8 cellular contexts compared by ENCODE assay signal in the genomic region with DNA sequence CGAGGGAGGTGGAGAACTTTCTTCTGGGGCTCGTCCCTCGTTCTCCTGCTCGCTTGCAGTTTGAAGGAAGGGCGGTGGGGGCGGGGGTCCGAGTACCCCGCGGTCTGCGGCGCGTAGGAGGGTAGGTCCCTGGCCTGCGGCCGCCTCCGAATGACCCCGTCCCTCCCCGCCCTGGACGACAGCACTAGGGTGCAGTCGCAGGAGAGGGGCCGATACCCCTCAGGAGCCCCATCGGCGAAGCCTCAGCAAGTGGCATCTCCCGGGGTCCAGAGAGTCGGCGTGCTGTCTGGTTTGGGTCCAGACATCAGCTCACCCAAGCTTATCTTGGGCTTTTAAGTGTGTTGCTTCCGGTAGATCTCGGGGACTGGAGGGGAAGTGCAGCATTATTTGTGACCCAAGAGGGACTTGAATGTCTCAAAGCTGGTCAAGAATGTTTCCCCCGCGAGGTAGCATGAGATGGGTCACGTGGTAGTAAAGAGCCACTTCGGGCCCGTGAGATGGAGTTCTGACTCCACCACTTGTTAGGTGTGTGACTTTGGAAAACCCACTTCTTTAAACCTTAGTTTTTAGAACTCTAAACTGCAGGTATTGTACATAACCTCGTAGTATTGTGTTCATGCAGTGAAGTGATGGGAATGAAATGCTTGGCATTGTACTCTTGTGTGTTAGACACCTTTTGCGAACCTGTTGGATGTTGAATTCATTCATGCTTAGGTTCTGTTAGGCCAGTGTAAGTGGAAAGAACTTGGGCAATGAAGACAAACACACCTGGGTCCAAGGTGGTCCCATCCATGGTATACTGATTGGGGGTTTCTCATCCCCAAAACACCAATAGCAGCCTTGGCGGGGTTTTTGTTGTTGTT. TPM values are rescaled to one million over a fixed set of nuclear protein-coding genes. Genes with fewer than 3 reads are reported as not detected.
DNase-seq lines count a peak whose midpoint lies in the region; ATAC-seq and TF ChIP-seq lines count a peak whose summit lies in the region.

No MANE protein-coding gene starts in this region.

- peak overlapping the region; percentile 86 for H3K4me3 Mint-ChIP-seq in activated B cell treated with CpG ODN at 0.5 μM for 24 hours

- no peaks in the 10 kb centered on the region for H3K9me3 ChIP-seq in effector memory CD4-positive, alpha-beta T cell (ENCODE audit: control insufficient read depth, low read length)
- H3K9me3 ChIP-seq in mucosa of descending colon, result no peaks in the 10 kb centered on the region
- H3K9me3 ChIP-seq in thyroid gland, result no peaks in the 10 kb centered on the region

- peak overlapping the region; percentile 68 for H3K4me3 ChIP-seq in effector memory CD4-positive, alpha-beta T cell (ENCODE audit: insufficient read depth, low read depth, low read length, poor library complexity, severe bottlenecking)
- H3K4me3 ChIP-seq in mucosa of descending colon, result peak overlapping the region; percentile 38
- H3K4me3 ChIP-seq in thyroid gland (replicated peaks in 1 of 3), result peak overlapping the region; percentile 33 to 91 (median 33)

- no peaks in the 10 kb centered on the region for H3K9me3 Mint-ChIP-seq in activated B cell treated with CpG ODN at 0.5 μM for 24 hours

- no peaks in the 10 kb centered on the region for H3K27me3 ChIP-seq in effector memory CD4-positive, alpha-beta T cell (replicated peaks; ENCODE audit: control insufficient read depth, insufficient read depth, low read length, poor library complexity, severe bottlenecking)
- no peaks in the 10 kb centered on the region for H3K27me3 ChIP-seq in thyroid gland

- peak overlapping the region; percentile 29 for H3K27ac ChIP-seq in effector memory CD4-positive, alpha-beta T cell (ENCODE audit: insufficient read depth, low read length, poor library complexity, severe bottlenecking)
- H3K27ac ChIP-seq in thyroid gland, result peak overlapping the region in 2 of 3 donors; percentile 47 to 75

- H3K27ac Mint-ChIP-seq in activated B cell treated with CpG ODN at 0.5 μM for 24 hours, result peak overlapping the region; percentile 41

- TF ChIP-seq POLR2A in thyroid gland (IDR thresholded peaks at IDR 0.05), result peak in 1 of 2 donors; percentile 30

- WGBS in thyroid gland, 2 donors, result 11 to 17% methylated on average over 16 to 29 of the region's 35 CpGs

- no peaks in the 10 kb centered on the region for H3K27me3 Mint-ChIP-seq in activated B cell treated with CpG ODN at 0.5 μM for 24 hours

- intact Hi-C loops in activated B cell treated with CpG ODN at 0.5 μM for 24 hours (cut with micrococcal nuclease), result loop anchor here (1.0 to 10.0 kb wide), 8 partner anchors 23 to 1045 kb away; a partner anchor contains a TSS
- intact Hi-C loops in mucosa of descending colon (cut with DNase I, micrococcal nuclease), result loop anchor here in 1 of 2 donors (5.0 kb wide), 1 partner anchor 178 kb away; no protein-coding TSS in a partner anchor
- intact Hi-C loops in thyroid gland (cut with DNase I), result loop anchor here (5.0 kb wide), 1 partner anchor 178 kb away; no protein-coding TSS in a partner anchor

- CTCF ChIA-PET in activated B cell treated with CpG ODN at 0.5 μM for 24 hours (lab: Charles Lee), result interaction anchor here (0.7 to 1.5 kb wide), 5 partner anchors 62 to 183 kb away, joined by 3 to 7 read pairs (median 4); no protein-coding TSS in a partner anchor

- DNase-seq in Ammon's horn (ENCODE audit: low spot score), result peak; percentile 16
- DNase-seq in HuH-7 (ENCODE audit: low spot score), result peak; percentile 43
- peak; percentile 39 for DNase-seq in activated B cell treated with CpG ODN at 0.5 μM for 24 hours
- peak in 1 of 3 donors; percentile 10 for DNase-seq in effector memory CD4-positive, alpha-beta T cell
- DNase-seq in mucosa of descending colon, result peak; percentile 11 to 53 (median 27)
- DNase-seq in thyroid gland, result peak; percentile 71 to 76
- DNase-seq in AG08396 (ENCODE audit: low spot score), result no peak

- peaks cover 11% of the 10 kb centered on the region for H3K4me1 Mint-ChIP-seq in activated B cell treated with CpG ODN at 0.5 μM for 24 hours

- POLR2A ChIA-PET in activated B cell treated with CpG ODN at 0.5 μM for 24 hours (lab: Charles Lee), result interaction anchor here (0.9 to 1.3 kb wide), 2 partner anchors 166 to 204 kb away, joined by 3 to 6 read pairs; a partner anchor contains a TSS

- TF ChIP-seq CTCF in activated B cell treated with CpG ODN at 0.5 μM for 24 hours (IDR thresholded peaks at IDR 0.05) (no peak), mucosa of descending colon (IDR thresholded peaks at IDR 0.05) (no peak), thyroid gland (IDR thresholded peaks at IDR 0.05) (no peak)

- ATAC-seq in GM19351 (IDR thresholded peaks at IDR 0.05; ENCODE audit: unreplicated experiment) (peak; percentile 55), activated B cell treated with CpG ODN at 0.5 μM for 24 hours (ENCODE audit: low read depth) (peak; percentile 22), mucosa of descending colon (peak; percentile 12)

- H3K36me3 Mint-ChIP-seq in activated B cell treated with CpG ODN at 0.5 μM for 24 hours (ENCODE audit: low read depth), result no peaks in the 10 kb centered on the region

- no peaks in the 10 kb centered on the region for H3K36me3 ChIP-seq in effector memory CD4-positive, alpha-beta T cell (ENCODE audit: control insufficient read depth, insufficient read depth, low read length)
- H3K36me3 ChIP-seq in mucosa of descending colon (ENCODE audit: low read depth), result no peaks in the 10 kb centered on the region
- no peaks in the 10 kb centered on the region for H3K36me3 ChIP-seq in thyroid gland

- peaks cover 8% of the 10 kb centered on the region for H3K4me1 ChIP-seq in effector memory CD4-positive, alpha-beta T cell (ENCODE audit: control insufficient read depth, insufficient read depth, low read length, poor library complexity, severe bottlenecking)
- peaks cover 7% of the 10 kb centered on the region for H3K4me1 ChIP-seq in mucosa of descending colon (ENCODE audit: low read depth)
- peaks cover 3 to 5% of the 10 kb centered on the region in 2 donors for H3K4me1 ChIP-seq in thyroid gland

RNA-seq across cellular contexts. Expression of a gene that starts 0.9 kb away (rescaled TPM):
- 6.6 and 9.6 TPM in 2 replicates for total RNA-seq in activated B cell treated with CpG ODN at 0.5 μM for 24 hours
- total RNA-seq in mucosa of descending colon, result 10 to 100 TPM in 1 of 3 donors, 1 to 10 TPM in 2; 1.8 to 10.9 (median 2.8) TPM
- 10 to 100 TPM; 18.2 to 50.6 (median 20.6) TPM for total RNA-seq in thyroid gland

RNA-seq across cellular contexts. Expression of a gene that starts 21.8 kb away (rescaled TPM):
- total RNA-seq in activated B cell treated with CpG ODN at 0.5 μM for 24 hours (5.4 and 5.6 TPM in 2 replicates), mucosa of descending colon (10 to 100 TPM in 1 of 3 donors, 1 to 10 TPM in 2; 3.2 to 17.6 (median 4.0) TPM), thyroid gland (10 to 100 TPM; 49.8 to 73.0 (median 62.2) TPM)
